In genomic region chr11:68857037-68857586, GRCh38 we compare ENCODE assay signal across 1 cellular context.
TF ChIP-seq lines count a peak whose summit lies in the region.

No MANE protein-coding gene starts in this region.

TF ChIP-seq in A549, 52 proteins besides CTCF, POLR2A, EP300 and RAD21 (continued from another document):
- TF ChIP-seq, protein P1, sequence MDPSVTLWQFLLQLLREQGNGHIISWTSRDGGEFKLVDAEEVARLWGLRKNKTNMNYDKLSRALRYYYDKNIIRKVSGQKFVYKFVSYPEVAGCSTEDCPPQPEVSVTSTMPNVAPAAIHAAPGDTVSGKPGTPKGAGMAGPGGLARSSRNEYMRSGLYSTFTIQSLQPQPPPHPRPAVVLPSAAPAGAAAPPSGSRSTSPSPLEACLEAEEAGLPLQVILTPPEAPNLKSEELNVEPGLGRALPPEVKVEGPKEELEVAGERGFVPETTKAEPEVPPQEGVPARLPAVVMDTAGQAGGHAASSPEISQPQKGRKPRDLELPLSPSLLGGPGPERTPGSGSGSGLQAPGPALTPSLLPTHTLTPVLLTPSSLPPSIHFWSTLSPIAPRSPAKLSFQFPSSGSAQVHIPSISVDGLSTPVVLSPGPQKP (IDR thresholded peaks at IDR 0.05; ENCODE audit: low read depth, low read length) = no peak
- TF ChIP-seq MAFK (IDR thresholded peaks at IDR 0.05; ENCODE audit: partially characterized antibody) (no peak), POLR2AphosphoS2 (conservative IDR thresholded peaks at IDR 0.05; ENCODE audit: low read length) (no peak), RARB (CRISPR knock-in tag; IDR thresholded peaks at IDR 0.05) (no peak), HOXB5 (CRISPR knock-in tag; IDR thresholded peaks at IDR 0.05) (no peak), TP53 (CRISPR knock-in tag; IDR thresholded peaks at IDR 0.05) (no peak), CHD2 (IDR thresholded peaks at IDR 0.05; ENCODE audit: low read length, partially characterized antibody) (no peak), JUNB (IDR thresholded peaks at IDR 0.05) (no peak), FOXS1 (CRISPR knock-in tag; IDR thresholded peaks at IDR 0.05) (no peak), NFE2L2 (conservative IDR thresholded peaks at IDR 0.05; ENCODE audit: low read length) (no peak), E2F6 (IDR thresholded peaks at IDR 0.05; ENCODE audit: borderline replicate concordance, low read depth) (no peak), HDAC2 (IDR thresholded peaks at IDR 0.05) (no peak), PHF8 (IDR thresholded peaks at IDR 0.05; ENCODE audit: borderline replicate concordance, low read depth) (no peak), KDM1A (IDR thresholded peaks at IDR 0.05; ENCODE audit: low read depth) (no peak), ZC3H11A (IDR thresholded peaks at IDR 0.05) (no peak), HES2 (IDR thresholded peaks at IDR 0.05) (no peak), GATA3 (IDR thresholded peaks at IDR 0.05; ENCODE audit: borderline replicate concordance) (no peak), CEBPB (IDR thresholded peaks at IDR 0.05) (no peak)
